In genomic region chr10:70567603-70568002, GRCh38 we compare ENCODE assay signal across 1 cellular context.
TF ChIP-seq lines count a peak whose summit lies in the region.

No MANE protein-coding gene starts in this region.

TF ChIP-seq in H1, 55 proteins besides CTCF, POLR2A, EP300 and RAD21:
- TF ChIP-seq POLR2AphosphoS5 (IDR thresholded peaks at IDR 0.05; ENCODE audit: low read depth, low read length) (no peak), BACH1 (IDR thresholded peaks at IDR 0.05; ENCODE audit: low read length) (no peak), SIN3A (conservative IDR thresholded peaks at IDR 0.05 in 1 of 2, IDR thresholded peaks at IDR 0.05 in 1 of 2; ENCODE audit: low read depth in 1 of 2, low read length in 2 of 2) (no peak), RXRA (IDR thresholded peaks at IDR 0.05; ENCODE audit: insufficient read depth, low read depth, low read length) (no peak), CHD2 (IDR thresholded peaks at IDR 0.05; ENCODE audit: low read length) (no peak), SP2 (IDR thresholded peaks at IDR 0.05; ENCODE audit: low read length) (no peak), CBX5 (IDR thresholded peaks at IDR 0.05; ENCODE audit: low read depth, low read length) (no peak), EGR1 (IDR thresholded peaks at IDR 0.05; ENCODE audit: borderline replicate concordance, low read depth, low read length) (no peak), CTBP2 (IDR thresholded peaks at IDR 0.05; ENCODE audit: borderline replicate concordance, insufficient read depth, insufficient read length, low read length) (no peak), KDM5A (IDR thresholded peaks at IDR 0.05; ENCODE audit: low read length) (no peak), GABPA (IDR thresholded peaks at IDR 0.05; ENCODE audit: borderline replicate concordance, insufficient read depth, low read length) (no peak)
- TF ChIP-seq, protein P1, sequence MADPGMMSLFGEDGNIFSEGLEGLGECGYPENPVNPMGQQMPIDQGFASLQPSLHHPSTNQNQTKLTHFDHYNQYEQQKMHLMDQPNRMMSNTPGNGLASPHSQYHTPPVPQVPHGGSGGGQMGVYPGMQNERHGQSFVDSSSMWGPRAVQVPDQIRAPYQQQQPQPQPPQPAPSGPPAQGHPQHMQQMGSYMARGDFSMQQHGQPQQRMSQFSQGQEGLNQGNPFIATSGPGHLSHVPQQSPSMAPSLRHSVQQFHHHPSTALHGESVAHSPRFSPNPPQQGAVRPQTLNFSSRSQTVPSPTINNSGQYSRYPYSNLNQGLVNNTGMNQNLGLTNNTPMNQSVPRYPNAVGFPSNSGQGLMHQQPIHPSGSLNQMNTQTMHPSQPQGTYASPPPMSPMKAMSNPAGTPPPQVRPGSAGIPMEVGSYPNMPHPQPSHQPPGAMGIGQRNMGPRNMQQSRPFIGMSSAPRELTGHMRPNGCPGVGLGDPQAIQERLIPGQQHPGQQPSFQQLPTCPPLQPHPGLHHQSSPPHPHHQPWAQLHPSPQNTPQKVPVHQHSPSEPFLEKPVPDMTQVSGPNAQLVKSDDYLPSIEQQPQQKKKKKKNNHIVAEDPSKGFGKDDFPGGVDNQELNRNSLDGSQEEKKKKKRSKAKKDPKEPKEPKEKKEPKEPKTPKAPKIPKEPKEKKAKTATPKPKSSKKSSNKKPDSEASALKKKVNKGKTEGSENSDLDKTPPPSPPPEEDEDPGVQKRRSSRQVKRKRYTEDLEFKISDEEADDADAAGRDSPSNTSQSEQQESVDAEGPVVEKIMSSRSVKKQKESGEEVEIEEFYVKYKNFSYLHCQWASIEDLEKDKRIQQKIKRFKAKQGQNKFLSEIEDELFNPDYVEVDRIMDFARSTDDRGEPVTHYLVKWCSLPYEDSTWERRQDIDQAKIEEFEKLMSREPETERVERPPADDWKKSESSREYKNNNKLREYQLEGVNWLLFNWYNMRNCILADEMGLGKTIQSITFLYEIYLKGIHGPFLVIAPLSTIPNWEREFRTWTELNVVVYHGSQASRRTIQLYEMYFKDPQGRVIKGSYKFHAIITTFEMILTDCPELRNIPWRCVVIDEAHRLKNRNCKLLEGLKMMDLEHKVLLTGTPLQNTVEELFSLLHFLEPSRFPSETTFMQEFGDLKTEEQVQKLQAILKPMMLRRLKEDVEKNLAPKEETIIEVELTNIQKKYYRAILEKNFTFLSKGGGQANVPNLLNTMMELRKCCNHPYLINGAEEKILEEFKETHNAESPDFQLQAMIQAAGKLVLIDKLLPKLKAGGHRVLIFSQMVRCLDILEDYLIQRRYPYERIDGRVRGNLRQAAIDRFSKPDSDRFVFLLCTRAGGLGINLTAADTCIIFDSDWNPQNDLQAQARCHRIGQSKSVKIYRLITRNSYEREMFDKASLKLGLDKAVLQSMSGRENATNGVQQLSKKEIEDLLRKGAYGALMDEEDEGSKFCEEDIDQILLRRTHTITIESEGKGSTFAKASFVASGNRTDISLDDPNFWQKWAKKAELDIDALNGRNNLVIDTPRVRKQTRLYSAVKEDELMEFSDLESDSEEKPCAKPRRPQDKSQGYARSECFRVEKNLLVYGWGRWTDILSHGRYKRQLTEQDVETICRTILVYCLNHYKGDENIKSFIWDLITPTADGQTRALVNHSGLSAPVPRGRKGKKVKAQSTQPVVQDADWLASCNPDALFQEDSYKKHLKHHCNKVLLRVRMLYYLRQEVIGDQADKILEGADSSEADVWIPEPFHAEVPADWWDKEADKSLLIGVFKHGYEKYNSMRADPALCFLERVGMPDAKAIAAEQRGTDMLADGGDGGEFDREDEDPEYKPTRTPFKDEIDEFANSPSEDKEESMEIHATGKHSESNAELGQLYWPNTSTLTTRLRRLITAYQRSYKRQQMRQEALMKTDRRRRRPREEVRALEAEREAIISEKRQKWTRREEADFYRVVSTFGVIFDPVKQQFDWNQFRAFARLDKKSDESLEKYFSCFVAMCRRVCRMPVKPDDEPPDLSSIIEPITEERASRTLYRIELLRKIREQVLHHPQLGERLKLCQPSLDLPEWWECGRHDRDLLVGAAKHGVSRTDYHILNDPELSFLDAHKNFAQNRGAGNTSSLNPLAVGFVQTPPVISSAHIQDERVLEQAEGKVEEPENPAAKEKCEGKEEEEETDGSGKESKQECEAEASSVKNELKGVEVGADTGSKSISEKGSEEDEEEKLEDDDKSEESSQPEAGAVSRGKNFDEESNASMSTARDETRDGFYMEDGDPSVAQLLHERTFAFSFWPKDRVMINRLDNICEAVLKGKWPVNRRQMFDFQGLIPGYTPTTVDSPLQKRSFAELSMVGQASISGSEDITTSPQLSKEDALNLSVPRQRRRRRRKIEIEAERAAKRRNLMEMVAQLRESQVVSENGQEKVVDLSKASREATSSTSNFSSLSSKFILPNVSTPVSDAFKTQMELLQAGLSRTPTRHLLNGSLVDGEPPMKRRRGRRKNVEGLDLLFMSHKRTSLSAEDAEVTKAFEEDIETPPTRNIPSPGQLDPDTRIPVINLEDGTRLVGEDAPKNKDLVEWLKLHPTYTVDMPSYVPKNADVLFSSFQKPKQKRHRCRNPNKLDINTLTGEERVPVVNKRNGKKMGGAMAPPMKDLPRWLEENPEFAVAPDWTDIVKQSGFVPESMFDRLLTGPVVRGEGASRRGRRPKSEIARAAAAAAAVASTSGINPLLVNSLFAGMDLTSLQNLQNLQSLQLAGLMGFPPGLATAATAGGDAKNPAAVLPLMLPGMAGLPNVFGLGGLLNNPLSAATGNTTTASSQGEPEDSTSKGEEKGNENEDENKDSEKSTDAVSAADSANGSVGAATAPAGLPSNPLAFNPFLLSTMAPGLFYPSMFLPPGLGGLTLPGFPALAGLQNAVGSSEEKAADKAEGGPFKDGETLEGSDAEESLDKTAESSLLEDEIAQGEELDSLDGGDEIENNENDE (IDR thresholded peaks at IDR 0.05; ENCODE audit: insufficient replicate concordance, low read length), result no peak
